In genomic region chrX:8967471-8967870, GRCh38 we compare ENCODE assay signal across 28 cellular contexts.
"Had no signal": no experiment of that assay in that cellular context is flagged by ENCODE, and none has a peak within 500 bp of the region (broad histone marks: within the 10 kb centered on the region; RNA-seq: fewer than 3 reads in every experiment).

No MANE protein-coding gene starts in this region.

- DNase-seq: hypothalamus; immature natural killer cell; kidney; left colon; left lung; naive thymus-derived CD8-positive, alpha-beta T cell; nucleus accumbens; pancreas; posterior cingulate gyrus; retina; right cardiac atrium; stimulated activated CD4-positive, alpha-beta T cell treated with anti-CD3 and anti-CD28 coated beads, Interleukin-12 subunit alpha, Interleukin-12 subunit beta, amount 100 ng/mL, for 4 hours; stimulated activated CD4-positive, alpha-beta T cell treated with anti-CD3 and anti-CD28 coated beads, Interleukin-15, amount 100 ng/mL, for 24 hours; stimulated activated CD4-positive, alpha-beta T cell treated with anti-CD3 and anti-CD28 coated beads, Interleukin-2, amount 100 ng/mL, for 24 hours; stimulated activated CD4-positive, alpha-beta T cell treated with anti-CD3 and anti-CD28 coated beads, Interleukin-4, amount 100 ng/mL, for 1 hour; stimulated activated naive B cell treated with anti-CD40 and anti-IgM and Interleukin-4, amounts not matched to agents 10 μg/mL and 1 μg/mL and 100 μg/mL, for 72 hours; stimulated activated naive CD8-positive, alpha-beta T cell treated with anti-CD3 and anti-CD28 coated beads, Interleukin-15, Interleukin-2, amounts not matched to agents 100 U/mL and 50 U/mL, for 24 hours; stomach; testis; thyroid gland; uterus had no signal

- H3K9me3 ChIP-seq: left lung, pancreas, prostate gland, stomach, testis, thyroid gland, uterus had no signal

- H3K27ac ChIP-seq: left lung, pancreas, prostate gland, skin epidermis, stomach, testis, thyroid gland, uterus had no signal

- H3K27me3 Mint-ChIP-seq: type B pancreatic cell had no signal

- H3K4me3 Mint-ChIP-seq: immature natural killer cell; naive thymus-derived CD8-positive, alpha-beta T cell; nephron; neural crest cell; stimulated activated naive B cell treated with anti-CD40 and anti-IgM and Interleukin-4, amounts not matched to agents 10 μg/mL and 1 μg/mL and 100 μg/mL, for 72 hours; type B pancreatic cell had no signal

- ATAC-seq: left colon; left lung; naive thymus-derived CD8-positive, alpha-beta T cell; pancreas; right cardiac atrium; sciatic nerve; stimulated activated naive B cell treated with anti-CD40 and anti-IgM and Interleukin-4, amounts not matched to agents 10 μg/mL and 1 μg/mL and 100 μg/mL, for 72 hours; stimulated activated naive CD8-positive, alpha-beta T cell treated with anti-CD3 and anti-CD28 coated beads, Interleukin-15, Interleukin-2, amounts not matched to agents 100 U/mL and 50 U/mL, for 24 hours had no signal

- H3K36me3 ChIP-seq: left lung, pancreas, prostate gland, stomach, thyroid gland, uterus had no signal

- H3K4me1 ChIP-seq: left lung, pancreas, prostate gland, stomach, testis, thyroid gland, uterus had no signal

- H3K4me3 ChIP-seq: left lung, lung, pancreas, prostate gland, skin epidermis, stomach, testis, thyroid gland, uterus had no signal

- H3K36me3 Mint-ChIP-seq: immature natural killer cell, type B pancreatic cell had no signal

- H3K27ac Mint-ChIP-seq: immature natural killer cell; nephron; stimulated activated naive B cell treated with anti-CD40 and anti-IgM and Interleukin-4, amounts not matched to agents 10 μg/mL and 1 μg/mL and 100 μg/mL, for 72 hours; type B pancreatic cell had no signal

- H3K4me1 Mint-ChIP-seq: immature natural killer cell; naive thymus-derived CD8-positive, alpha-beta T cell; nephron; neural crest cell had no signal
